ENCODE assay signal across 8 cellular contexts in the genomic region with DNA sequence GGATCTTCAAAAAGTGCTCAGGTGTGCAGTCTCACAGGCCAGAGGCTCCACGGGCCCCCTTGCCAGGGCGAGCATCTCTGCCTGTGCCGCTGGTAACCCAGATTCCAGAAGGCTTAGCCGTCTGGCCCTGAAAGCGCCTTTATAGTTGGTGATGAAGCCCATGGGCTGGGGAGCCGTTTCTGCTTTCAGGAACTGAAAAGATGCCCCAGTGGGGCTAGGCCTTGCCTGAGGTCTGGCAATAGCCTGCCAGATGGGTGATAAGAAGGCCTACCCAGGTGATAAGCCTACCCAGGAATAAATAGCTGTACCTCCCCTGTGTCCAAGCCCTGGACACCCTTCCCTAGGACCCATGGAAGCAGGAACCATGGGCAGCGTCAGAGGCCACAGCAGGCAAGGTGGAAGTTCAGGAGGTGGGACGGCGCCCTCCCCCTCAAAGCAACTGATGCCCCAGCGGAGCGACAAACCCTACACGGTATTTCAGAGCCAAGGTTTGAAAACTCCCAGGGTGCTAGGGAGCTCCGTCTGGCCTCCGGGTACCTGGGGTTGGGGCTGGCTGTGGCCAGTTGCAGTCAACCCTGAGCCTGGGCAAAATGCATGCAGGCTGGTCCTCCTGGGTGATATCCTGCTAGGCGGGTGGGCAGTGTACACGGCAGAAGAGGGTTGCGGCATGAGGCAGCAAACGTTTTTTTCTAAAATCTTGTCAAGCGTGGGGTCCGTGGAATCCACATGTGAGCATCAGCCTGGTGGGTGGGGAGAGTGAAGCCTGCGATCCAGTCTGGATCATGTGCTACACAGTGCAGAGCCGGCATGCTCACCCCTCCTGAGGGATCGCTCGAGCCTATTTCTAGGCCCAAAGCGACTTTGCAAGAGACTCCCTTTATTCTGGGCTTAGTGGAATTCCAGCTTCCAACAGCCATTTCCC. TPM values are rescaled to one million over a fixed set of nuclear protein-coding genes. Genes with fewer than 3 reads are reported as not detected.
DNase-seq lines count a peak whose midpoint lies in the region; ATAC-seq and TF ChIP-seq lines count a peak whose summit lies in the region.

No MANE protein-coding gene starts in this region.

- TF ChIP-seq CTCF in left ventricle myocardium inferior (IDR thresholded peaks at IDR 0.05; ENCODE audit: borderline replicate concordance) = no peak
- no peak for TF ChIP-seq CTCF in sigmoid colon (IDR thresholded peaks at IDR 0.05)

- H3K27me3 ChIP-seq in left ventricle myocardium inferior (ENCODE audit: low read depth) (no peaks in the 10 kb centered on the region), sigmoid colon (no peaks in the 10 kb centered on the region)

- H3K27ac Mint-ChIP-seq in activated CD4-positive, alpha-beta memory T cell treated with anti-CD3 and anti-CD28 coated beads, Interleukin-2, amount 10 ng/mL, durations not matched to agents 7 days and 5 days = peak overlapping the region; percentile 91

- H3K9me3 ChIP-seq in left ventricle myocardium inferior (replicated peaks) = no peaks in the 10 kb centered on the region
- H3K9me3 ChIP-seq in sigmoid colon = no peaks in the 10 kb centered on the region

- 77 to 83% methylated on average over 25 of the region's 25 CpGs for WGBS in sigmoid colon, 2 donors

- TF ChIP-seq POLR2A in sigmoid colon (IDR thresholded peaks at IDR 0.05) = no peak

- ATAC-seq in HG02588 (IDR thresholded peaks at IDR 0.05; ENCODE audit: unreplicated experiment) = no peak
- no peak for ATAC-seq in HG02642 (IDR thresholded peaks at IDR 0.05; ENCODE audit: poor library complexity, unreplicated experiment)
- no peak for ATAC-seq in HG03432 (IDR thresholded peaks at IDR 0.05; ENCODE audit: unreplicated experiment)
- no peak for ATAC-seq in HG02884 (IDR thresholded peaks at IDR 0.05; ENCODE audit: unreplicated experiment)

- H3K4me1 ChIP-seq in left ventricle myocardium inferior (peaks cover 100% of the 10 kb centered on the region), sigmoid colon (peaks cover 0 to 92% (median 91%) of the 10 kb centered on the region in 4 donors)

- peaks cover 61% of the 10 kb centered on the region for H3K36me3 Mint-ChIP-seq in activated CD4-positive, alpha-beta memory T cell treated with anti-CD3 and anti-CD28 coated beads, Interleukin-2, amount 10 ng/mL, durations not matched to agents 7 days and 5 days (ENCODE audit: low read depth)

- POLR2A ChIA-PET in activated CD4-positive, alpha-beta memory T cell treated with anti-CD3 and anti-CD28 coated beads, Interleukin-2, amount 10 ng/mL, durations not matched to agents 7 days and 5 days (lab: Charles Lee) = interaction anchor here (0.9 to 4.6 kb wide), 11 partner anchors 9 to 290 kb away, joined by 3 to 18 read pairs (median 5); partner anchors contain the start of genes ACTN4 and FAM98C

- H3K4me1 Mint-ChIP-seq in activated CD4-positive, alpha-beta memory T cell treated with anti-CD3 and anti-CD28 coated beads, Interleukin-2, amount 10 ng/mL, durations not matched to agents 7 days and 5 days = peaks cover 95% of the 10 kb centered on the region

- H3K4me3 Mint-ChIP-seq in activated CD4-positive, alpha-beta memory T cell treated with anti-CD3 and anti-CD28 coated beads, Interleukin-2, amount 10 ng/mL, durations not matched to agents 7 days and 5 days = peak overlapping the region; percentile 23

- H3K36me3 ChIP-seq in left ventricle myocardium inferior (peaks cover 14% of the 10 kb centered on the region), sigmoid colon (peaks cover 0 to 8% (median 0%) of the 10 kb centered on the region in 4 donors)

- no peak for TF ChIP-seq EP300 in sigmoid colon (IDR thresholded peaks at IDR 0.05)

- CTCF ChIA-PET in activated CD4-positive, alpha-beta memory T cell treated with anti-CD3 and anti-CD28 coated beads, Interleukin-2, amount 10 ng/mL, durations not matched to agents 7 days and 5 days (lab: Charles Lee) = interaction anchor here (0.5 to 2.0 kb wide), 7 partner anchors 8 to 236 kb away, joined by 3 to 11 read pairs (median 4); partner anchors contain the start of gene ACTN4

- peak overlapping the region; percentile 35 for H3K4me3 ChIP-seq in left ventricle myocardium inferior
- H3K4me3 ChIP-seq in sigmoid colon = peak overlapping the region in 1 of 4 donors; percentile 6

- no peaks in the 10 kb centered on the region for H3K9me3 Mint-ChIP-seq in activated CD4-positive, alpha-beta memory T cell treated with anti-CD3 and anti-CD28 coated beads, Interleukin-2, amount 10 ng/mL, durations not matched to agents 7 days and 5 days

- peak; percentile 43 for DNase-seq in Daoy (ENCODE audit: low read depth)
- DNase-seq in activated CD4-positive, alpha-beta memory T cell treated with anti-CD3 and anti-CD28 coated beads, Interleukin-2, amount 10 ng/mL, durations not matched to agents 7 days and 5 days = no peak
- no peak for DNase-seq in left ventricle myocardium inferior
- no peak for DNase-seq in sigmoid colon

- intact Hi-C loops in left ventricle myocardium inferior (cut with micrococcal nuclease) (no loop called here), sigmoid colon (cut with DNase I) (loop anchor here (2.0 kb wide), 1 partner anchor 44 kb away; no protein-coding TSS in a partner anchor)

- H3K27ac ChIP-seq in left ventricle myocardium inferior (replicated peaks) (peak overlapping the region; percentile 91), sigmoid colon (peak overlapping the region; percentile 91 to 97 (median 96))

- H3K27me3 Mint-ChIP-seq in activated CD4-positive, alpha-beta memory T cell treated with anti-CD3 and anti-CD28 coated beads, Interleukin-2, amount 10 ng/mL, durations not matched to agents 7 days and 5 days = no peaks in the 10 kb centered on the region

RNA-seq across cellular contexts. Expression of gene ACTN4, which starts 45.3 kb away (rescaled TPM):
- 124 and 199 TPM in 2 replicates for total RNA-seq in Daoy (2014; rRNA removed; shearing (Covaris generic))
- total RNA-seq in activated CD4-positive, alpha-beta memory T cell treated with anti-CD3 and anti-CD28 coated beads, Interleukin-2, amount 10 ng/mL, durations not matched to agents 7 days and 5 days = 100 to 1,000 TPM; 532 to 534 TPM
- total RNA-seq in left ventricle myocardium inferior (111 TPM), sigmoid colon (100 to 1,000 TPM; 131 to 328 (median 197) TPM)
- 100 to 1,000 TPM; 122 to 456 (median 176) TPM for polyA plus RNA-seq in sigmoid colon

RNA-seq across cellular contexts. Expression of gene CAPN12, which starts 51.6 kb away (rescaled TPM):
- not detected in 2 replicates for total RNA-seq in Daoy (2014; rRNA removed; shearing (Covaris generic))
- 10 to 100 TPM; 22.9 to 24.9 TPM for total RNA-seq in activated CD4-positive, alpha-beta memory T cell treated with anti-CD3 and anti-CD28 coated beads, Interleukin-2, amount 10 ng/mL, durations not matched to agents 7 days and 5 days
- total RNA-seq in left ventricle myocardium inferior (0.22 TPM), sigmoid colon (1 to 10 TPM in 1 of 4 donors, under 1 TPM in 2, not detected in 1; 0.33 to 3.0 (median 0.54) TPM)
- polyA plus RNA-seq in sigmoid colon = 10 to 100 TPM in 1 of 3 donors, 1 to 10 TPM in 2; 5.3 to 14.3 (median 6.0) TPM

Comparison
In these comparisons a context has a peak if more than half of its experiments do, and no peak if none do; other contexts are left out.
1. RNA of gene CAPN12, which starts 51.6 kb away (total RNA-seq): 22.9 to 24.9 TPM in activated CD4-positive, alpha-beta memory T cell treated with anti-CD3 and anti-CD28 coated beads, Interleukin-2, amount 10 ng/mL, durations not matched to agents 7 days and 5 days; 0.33 to 3.0 TPM in sigmoid colon, 0.22 TPM in left ventricle myocardium inferior (single experiment) and not detected in Daoy; every median in the first group is over 4 times any median in the second.